Comparison of ENCODE assay signal across 15 cellular contexts in the genomic region with DNA sequence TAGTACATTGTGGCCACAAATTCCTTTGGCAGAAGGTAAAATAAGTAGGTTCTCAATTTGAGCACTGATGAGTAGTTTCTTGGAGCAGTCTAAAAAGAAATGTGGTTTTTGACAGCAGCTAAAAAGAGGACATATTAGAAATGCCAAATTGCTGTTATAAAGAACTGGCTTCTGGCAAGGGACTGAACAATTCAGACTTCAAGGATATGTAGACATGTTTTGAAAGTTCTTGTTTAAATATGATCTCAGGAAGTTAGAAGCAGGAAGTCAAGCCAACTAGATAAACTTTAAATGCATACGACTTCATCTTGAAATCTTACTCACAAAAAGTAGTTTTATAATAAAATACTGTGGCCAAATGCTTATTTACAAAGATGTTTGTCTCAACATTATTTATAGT. TPM values are rescaled to one million over a fixed set of nuclear protein-coding genes. Genes with fewer than 3 reads are reported as not detected.
A peak's percentile ranks its signal among the peaks of the same experiment; 100 is the strongest.
DNase-seq lines count a peak whose midpoint lies in the region; TF ChIP-seq lines count a peak whose summit lies in the region.
"Had no signal": no experiment of that assay in that cellular context is flagged by ENCODE, and none has a peak within 500 bp of the region (broad histone marks: within the 10 kb centered on the region; RNA-seq: fewer than 3 reads in every experiment).

No MANE protein-coding gene starts in this region.

- CTCF ChIA-PET in activated naive CD4-positive, alpha-beta T cell treated with anti-CD3 and anti-CD28 coated beads, Interleukin-2, amount 10 ng/mL, durations not matched to agents 7 days and 5 days (lab: Charles Lee) = interaction anchor here (0.8 to 1.9 kb wide), 14 partner anchors 12 to 299 kb away, joined by 3 to 27 read pairs (median 3); partner anchors contain the start of gene C1orf52

- peaks cover 11% of the 10 kb centered on the region for H3K27me3 Mint-ChIP-seq in activated naive CD4-positive, alpha-beta T cell treated with anti-CD3 and anti-CD28 coated beads, Interleukin-2, amount 10 ng/mL, durations not matched to agents 7 days and 5 days
- no peaks in the 10 kb centered on the region for H3K27me3 Mint-ChIP-seq in type B pancreatic cell

- TF ChIP-seq CTCF in ascending aorta (IDR thresholded peaks at IDR 0.05) = peak in 1 of 3 experiments; percentile 1
- TF ChIP-seq CTCF in type B pancreatic cell (conservative IDR thresholded peaks at IDR 0.05) = no peak

- peak overlapping the region; percentile 68 for H3K27ac Mint-ChIP-seq in activated naive CD4-positive, alpha-beta T cell treated with anti-CD3 and anti-CD28 coated beads, Interleukin-2, amount 10 ng/mL, durations not matched to agents 7 days and 5 days
- peak overlapping the region; percentile 23 for H3K27ac Mint-ChIP-seq in type B pancreatic cell
- H3K27ac Mint-ChIP-seq: activated T-helper 1 cell treated with anti-CD3 and anti-CD28 coated beads, Interleukin-12 subunit alpha, Interleukin-12 subunit beta, Interleukin-2, Interleukin-4 antibody, amounts not matched to agents 30 ng/mL and 10 ng/mL and 1 ng/mL, durations not matched to agents 14 hours and 24 hours and 36 hours had no signal

- H3K27me3 ChIP-seq in ascending aorta = no peaks in the 10 kb centered on the region
- H3K27me3 ChIP-seq: heart left ventricle, MG63, upper lobe of left lung had no signal

- H3K4me1 ChIP-seq in ascending aorta (peaks cover 4 to 9% of the 10 kb centered on the region in 2 donors), mesodermal cell (ENCODE audit: control insufficient read depth, insufficient read depth, low read length, poor library complexity, severe bottlenecking) (peaks cover 41% of the 10 kb centered on the region)

- no peak overlapping the region for H3K4me3 Mint-ChIP-seq in activated naive CD4-positive, alpha-beta T cell treated with anti-CD3 and anti-CD28 coated beads, Interleukin-2, amount 10 ng/mL, durations not matched to agents 7 days and 5 days
- H3K4me3 Mint-ChIP-seq in type B pancreatic cell = no peak overlapping the region
- H3K4me3 Mint-ChIP-seq: activated T-helper 1 cell treated with anti-CD3 and anti-CD28 coated beads, Interleukin-12 subunit alpha, Interleukin-12 subunit beta, Interleukin-2, Interleukin-4 antibody, amounts not matched to agents 30 ng/mL and 10 ng/mL and 1 ng/mL, durations not matched to agents 14 hours and 24 hours and 36 hours; brain had no signal

- peak overlapping the region; percentile 14 to 56 for H3K27ac ChIP-seq in ascending aorta
- H3K27ac ChIP-seq in mesodermal cell (ENCODE audit: low read depth, low read length, severe bottlenecking) = peak overlapping the region; percentile 71

- DNase-seq in activated naive CD4-positive, alpha-beta T cell treated with anti-CD3 and anti-CD28 coated beads, Interleukin-2, amount 10 ng/mL, durations not matched to agents 7 days and 5 days = no peak
- DNase-seq in activated naive CD4-positive, alpha-beta T cell treated with anti-CD3 and anti-CD28 coated beads, Interleukin-2, amount 50 U/mL, for 16 hours = no peak
- no peak for DNase-seq in ascending aorta (ENCODE audit: low spot score in 2 of 2)
- DNase-seq in type B pancreatic cell (ENCODE audit: extremely low spot score, unreplicated experiment) = no peak
- DNase-seq in NCI-H526 treated with DMSO at 0.1 percent for 48 hours (lab: John Stamatoyannopoulos, UW) = no peak
- DNase-seq in SHP77 treated with DMSO at 0.1 percent for 48 hours (lab: John Stamatoyannopoulos, UW) = no peak
- no peak for DNase-seq in NCI-H2196 (lab: John Stamatoyannopoulos, UW; ENCODE audit: unreplicated experiment)
- DNase-seq: activated CD4-positive, CD25-positive, alpha-beta regulatory T cell treated with anti-CD3 and anti-CD28 coated beads, Interleukin-2, amount 50 U/mL, for 72 hours; NCI-H2171 treated with DMSO at 0.1 percent for 48 hours; upper lobe of left lung had no signal

- H3K9me3 ChIP-seq in ascending aorta = no peaks in the 10 kb centered on the region
- H3K9me3 ChIP-seq in mesodermal cell (ENCODE audit: control insufficient read depth, low read length) = no peaks in the 10 kb centered on the region
- H3K9me3 ChIP-seq: heart left ventricle, MG63, upper lobe of left lung had no signal

- WGBS in mesodermal cell (ENCODE audit: insufficient coverage in 2 of 2), 2 experiments = no CpG with 5 or more reads among the region's 1 CpG

- no peaks in the 10 kb centered on the region for H3K36me3 Mint-ChIP-seq in activated naive CD4-positive, alpha-beta T cell treated with anti-CD3 and anti-CD28 coated beads, Interleukin-2, amount 10 ng/mL, durations not matched to agents 7 days and 5 days
- H3K36me3 Mint-ChIP-seq in type B pancreatic cell = no peaks in the 10 kb centered on the region
- H3K36me3 Mint-ChIP-seq: brain had no signal

- H3K9me3 Mint-ChIP-seq in activated naive CD4-positive, alpha-beta T cell treated with anti-CD3 and anti-CD28 coated beads, Interleukin-2, amount 10 ng/mL, durations not matched to agents 7 days and 5 days = no peaks in the 10 kb centered on the region
- no peaks in the 10 kb centered on the region for H3K9me3 Mint-ChIP-seq in type B pancreatic cell
- H3K9me3 Mint-ChIP-seq: activated T-helper 1 cell treated with anti-CD3 and anti-CD28 coated beads, Interleukin-12 subunit alpha, Interleukin-12 subunit beta, Interleukin-2, Interleukin-4 antibody, amounts not matched to agents 30 ng/mL and 10 ng/mL and 1 ng/mL, durations not matched to agents 14 hours and 24 hours and 36 hours; brain had no signal

- H3K36me3 ChIP-seq in ascending aorta = no peaks in the 10 kb centered on the region
- no peaks in the 10 kb centered on the region for H3K36me3 ChIP-seq in mesodermal cell (ENCODE audit: control insufficient read depth, insufficient read depth, low read length)
- H3K36me3 ChIP-seq: heart left ventricle, MG63, upper lobe of left lung had no signal

- peaks cover 21% of the 10 kb centered on the region for H3K4me1 Mint-ChIP-seq in activated naive CD4-positive, alpha-beta T cell treated with anti-CD3 and anti-CD28 coated beads, Interleukin-2, amount 10 ng/mL, durations not matched to agents 7 days and 5 days
- peaks cover 40% of the 10 kb centered on the region for H3K4me1 Mint-ChIP-seq in type B pancreatic cell (ENCODE audit: unreplicated experiment)

- no peak overlapping the region for H3K4me3 ChIP-seq in ascending aorta
- H3K4me3 ChIP-seq in mesodermal cell (ENCODE audit: extremely low read depth, insufficient read depth, low read length, poor library complexity, severe bottlenecking) = no peak overlapping the region
- H3K4me3 ChIP-seq: heart left ventricle, MG63, upper lobe of left lung had no signal

- intact Hi-C loops in ascending aorta (cut with DNase I) = no loop called here

RNA-seq across cellular contexts. Expression of gene C1orf52, which starts 18.8 kb away (rescaled TPM):
- total RNA-seq in ascending aorta (2.3 TPM), type B pancreatic cell (ENCODE audit: low replicate concordance) (24.9 and 31.2 TPM in 2 replicates)
- polyA plus RNA-seq in mesodermal cell (2013, experiment 1 of 2) = 38.3 TPM
- polyA plus RNA-seq in mesodermal cell (2013, experiment 2 of 2) = 40.3 TPM

RNA-seq across cellular contexts. Expression of gene BCL10, which starts 35.8 kb away (rescaled TPM):
- total RNA-seq in ascending aorta (3.7 TPM), type B pancreatic cell (ENCODE audit: low replicate concordance) (25.0 and 34.7 TPM in 2 replicates)
- polyA plus RNA-seq in mesodermal cell (2013, experiment 1 of 2) = 21.2 TPM
- polyA plus RNA-seq in mesodermal cell (2013, experiment 2 of 2) = 22.0 TPM

RNA-seq across cellular contexts. Expression of gene SYDE2, which starts 39.8 kb away (rescaled TPM):
- total RNA-seq in ascending aorta = 0.43 TPM
- polyA plus RNA-seq in mesodermal cell (2013, experiment 1 of 2) = 7.2 TPM
- 9.5 TPM for polyA plus RNA-seq in mesodermal cell (2013, experiment 2 of 2)
- total RNA-seq in type B pancreatic cell (ENCODE audit: low replicate concordance) = 9.4 and 10.3 TPM in 2 replicates
